In genomic region chr6:127160484-127160883, GRCh38 we compare ENCODE assay signal across 29 cellular contexts. TPM values are rescaled to one million over a fixed set of nuclear protein-coding genes. Genes with fewer than 3 reads are reported as not detected.
"Had no signal": no experiment of that assay in that cellular context is flagged by ENCODE, and none has a peak within 500 bp of the region (broad histone marks: within the 10 kb centered on the region; RNA-seq: fewer than 3 reads in every experiment).

No MANE protein-coding gene starts in this region.

- H3K4me3 Mint-ChIP-seq: activated CD4-positive, alpha-beta memory T cell treated with anti-CD3 and anti-CD28 coated beads, Interleukin-2, amount 10 ng/mL, durations not matched to agents 7 days and 5 days; activated CD4-positive, alpha-beta T cell treated with anti-CD3 and anti-CD28 coated beads, Interleukin-2, amount 10 ng/mL, durations not matched to agents 7 days and 5 days; activated naive CD4-positive, alpha-beta T cell treated with anti-CD3 and anti-CD28 coated beads, Interleukin-2, amount 10 ng/mL, durations not matched to agents 7 days and 5 days; activated naive CD8-positive, alpha-beta T cell treated with anti-CD3 and anti-CD28 coated beads, Interleukin-2, amount 10 ng/mL, durations not matched to agents 7 days and 5 days; activated T-cell treated with anti-CD3 and anti-CD28 coated beads, Interleukin-2, amount 50 U/mL, for 24 hours; activated T-cell treated with anti-CD3 and anti-CD28 coated beads, Interleukin-2, amount 50 U/mL, for 72 hours; brain; central memory CD8-positive, alpha-beta T cell; dendritic cell treated with granulocyte-macrophage colony-stimulating factor and Interleukin-4, amounts not matched to agents 40 ng/mL and 50 ng/mL, for 4 days; endodermal cell had no signal

- DNase-seq: activated CD4-positive, alpha-beta memory T cell treated with anti-CD3 and anti-CD28 coated beads, Interleukin-2, amount 10 ng/mL, durations not matched to agents 7 days and 5 days; activated CD4-positive, alpha-beta T cell treated with anti-CD3 and anti-CD28 coated beads for 1 hour; activated CD4-positive, alpha-beta T cell treated with anti-CD3 and anti-CD28 coated beads for 4 hours; activated CD4-positive, alpha-beta T cell treated with anti-CD3 and anti-CD28 coated beads, Interleukin-2, amount 10 ng/mL, durations not matched to agents 7 days and 5 days; activated CD4-positive, alpha-beta T cell treated with anti-CD3 and anti-CD28 coated beads, Interleukin-2, amount 50 U/mL, for 4 hours; activated CD8-positive, alpha-beta memory T cell treated with anti-CD3 and anti-CD28 coated beads, Interleukin-2, amount 50 U/mL, for 48 hours; activated gamma-delta T cell; activated naive CD4-positive, alpha-beta T cell; activated naive CD4-positive, alpha-beta T cell treated with anti-CD3 and anti-CD28 coated beads, Interleukin-2, amount 10 ng/mL, durations not matched to agents 7 days and 5 days; activated naive CD8-positive, alpha-beta T cell treated with anti-CD3 and anti-CD28 coated beads, Interleukin-2, amount 10 ng/mL, durations not matched to agents 7 days and 5 days; activated T-cell treated with anti-CD3 and anti-CD28 coated beads for 4 hours; activated T-cell treated with anti-CD3 and anti-CD28 coated beads, Interleukin-2, amount 50 U/mL, for 24 hours; activated T-cell treated with anti-CD3 and anti-CD28 coated beads, Interleukin-2, amount 50 U/mL, for 72 hours; dorsolateral prefrontal cortex; effector memory CD4-positive, alpha-beta T cell; endodermal cell; foreskin fibroblast; gastrocnemius medialis; glutamatergic neuron; heart left ventricle; T-helper 2 cell had no signal

- ATAC-seq: activated naive CD4-positive, alpha-beta T cell treated with anti-CD3 and anti-CD28 coated beads, Interleukin-2, amount 50 U/mL, for 72 hours; activated T-cell treated with anti-CD3 and anti-CD28 coated beads, Interleukin-2, amount 50 U/mL, for 72 hours; esophagus mucosa; gastrocnemius medialis; heart left ventricle had no signal

- H3K9me3 Mint-ChIP-seq: activated CD4-positive, alpha-beta memory T cell treated with anti-CD3 and anti-CD28 coated beads, Interleukin-2, amount 10 ng/mL, durations not matched to agents 7 days and 5 days; activated CD4-positive, alpha-beta T cell treated with anti-CD3 and anti-CD28 coated beads, Interleukin-2, amount 10 ng/mL, durations not matched to agents 7 days and 5 days; activated naive CD4-positive, alpha-beta T cell treated with anti-CD3 and anti-CD28 coated beads, Interleukin-2, amount 10 ng/mL, durations not matched to agents 7 days and 5 days; activated naive CD4-positive, alpha-beta T cell treated with anti-CD3 and anti-CD28 coated beads, Interleukin-2, amount 50 U/mL, for 72 hours; activated naive CD8-positive, alpha-beta T cell treated with anti-CD3 and anti-CD28 coated beads, Interleukin-2, amount 10 ng/mL, durations not matched to agents 7 days and 5 days; activated T-cell treated with anti-CD3 and anti-CD28 coated beads, Interleukin-2, amount 50 U/mL, for 24 hours; activated T-cell treated with anti-CD3 and anti-CD28 coated beads, Interleukin-2, amount 50 U/mL, for 72 hours; brain; central memory CD8-positive, alpha-beta T cell; dendritic cell treated with granulocyte-macrophage colony-stimulating factor and Interleukin-4, amounts not matched to agents 40 ng/mL and 50 ng/mL, for 4 days; endodermal cell had no signal

- FAIRE-seq: bronchial epithelial cell had no signal

- H3K4me3 ChIP-seq: ascending aorta, coronary artery, dorsolateral prefrontal cortex, gastrocnemius medialis, heart left ventricle had no signal

- H3K27ac Mint-ChIP-seq: activated CD4-positive, alpha-beta memory T cell treated with anti-CD3 and anti-CD28 coated beads, Interleukin-2, amount 10 ng/mL, durations not matched to agents 7 days and 5 days; activated CD4-positive, alpha-beta T cell treated with anti-CD3 and anti-CD28 coated beads, Interleukin-2, amount 10 ng/mL, durations not matched to agents 7 days and 5 days; activated naive CD4-positive, alpha-beta T cell treated with anti-CD3 and anti-CD28 coated beads, Interleukin-2, amount 10 ng/mL, durations not matched to agents 7 days and 5 days; activated naive CD4-positive, alpha-beta T cell treated with anti-CD3 and anti-CD28 coated beads, Interleukin-2, amount 50 U/mL, for 72 hours; activated naive CD8-positive, alpha-beta T cell treated with anti-CD3 and anti-CD28 coated beads, Interleukin-2, amount 10 ng/mL, durations not matched to agents 7 days and 5 days; activated T-cell treated with anti-CD3 and anti-CD28 coated beads, Interleukin-2, amount 50 U/mL, for 24 hours; activated T-cell treated with anti-CD3 and anti-CD28 coated beads, Interleukin-2, amount 50 U/mL, for 72 hours; brain; dendritic cell treated with granulocyte-macrophage colony-stimulating factor and Interleukin-4, amounts not matched to agents 40 ng/mL and 50 ng/mL, for 4 days; endodermal cell had no signal

- H3K36me3 ChIP-seq: ascending aorta, gastrocnemius medialis, heart left ventricle had no signal

- H3K27ac ChIP-seq: ascending aorta, coronary artery, dorsolateral prefrontal cortex, gastrocnemius medialis, heart left ventricle had no signal

- H3K4me1 Mint-ChIP-seq: activated CD4-positive, alpha-beta memory T cell treated with anti-CD3 and anti-CD28 coated beads, Interleukin-2, amount 10 ng/mL, durations not matched to agents 7 days and 5 days; activated CD4-positive, alpha-beta T cell treated with anti-CD3 and anti-CD28 coated beads, Interleukin-2, amount 10 ng/mL, durations not matched to agents 7 days and 5 days; activated naive CD4-positive, alpha-beta T cell treated with anti-CD3 and anti-CD28 coated beads, Interleukin-2, amount 10 ng/mL, durations not matched to agents 7 days and 5 days; activated naive CD8-positive, alpha-beta T cell treated with anti-CD3 and anti-CD28 coated beads, Interleukin-2, amount 10 ng/mL, durations not matched to agents 7 days and 5 days; central memory CD8-positive, alpha-beta T cell had no signal

- H3K27me3 ChIP-seq: ascending aorta, gastrocnemius medialis, heart left ventricle had no signal

- H3K4me1 ChIP-seq: ascending aorta had no signal

- H3K9me3 ChIP-seq: ascending aorta, gastrocnemius medialis, heart left ventricle had no signal

- H3K36me3 Mint-ChIP-seq: activated naive CD4-positive, alpha-beta T cell treated with anti-CD3 and anti-CD28 coated beads, Interleukin-2, amount 10 ng/mL, durations not matched to agents 7 days and 5 days; activated naive CD4-positive, alpha-beta T cell treated with anti-CD3 and anti-CD28 coated beads, Interleukin-2, amount 50 U/mL, for 72 hours; activated naive CD8-positive, alpha-beta T cell treated with anti-CD3 and anti-CD28 coated beads, Interleukin-2, amount 10 ng/mL, durations not matched to agents 7 days and 5 days; brain had no signal

- H3K27me3 Mint-ChIP-seq: brain had no signal

RNA-seq across cellular contexts. Expression of gene RSPO3, which starts 42.0 kb away (rescaled TPM):
- total RNA-seq: activated CD4-positive, alpha-beta memory T cell treated with anti-CD3 and anti-CD28 coated beads, Interleukin-2, amount 10 ng/mL, durations not matched to agents 7 days and 5 days; activated CD4-positive, alpha-beta T cell treated with anti-CD3 and anti-CD28 coated beads, Interleukin-2, amount 10 ng/mL, durations not matched to agents 7 days and 5 days; activated naive CD4-positive, alpha-beta T cell treated with anti-CD3 and anti-CD28 coated beads, Interleukin-2, amount 50 U/mL, for 72 hours; activated naive CD8-positive, alpha-beta T cell treated with anti-CD3 and anti-CD28 coated beads, Interleukin-2, amount 10 ng/mL, durations not matched to agents 7 days and 5 days; activated T-cell treated with anti-CD3 and anti-CD28 coated beads, Interleukin-2, amount 50 U/mL, for 72 hours; bronchial epithelial cell had no signal
